8 cellular contexts compared by ENCODE assay signal in genomic region chr7:44748948-44749731, GRCh38. TPM values are rescaled to one million over a fixed set of nuclear protein-coding genes. Genes with fewer than 3 reads are reported as not detected.
DNase-seq lines count a peak whose midpoint lies in the region; ATAC-seq and TF ChIP-seq lines count a peak whose summit lies in the region.

No MANE protein-coding gene starts in this region.

- peak overlapping the region; percentile 32 for H3K27ac Mint-ChIP-seq in activated naive CD4-positive, alpha-beta T cell treated with anti-CD3 and anti-CD28 coated beads, Interleukin-2, amount 50 U/mL, for 24 hours
- no peak overlapping the region for H3K27ac Mint-ChIP-seq in neural crest cell (ENCODE audit: unreplicated experiment)

- H3K4me3 ChIP-seq in OCI-LY7 (ENCODE audit: low read depth, low read length, poor library complexity, severe bottlenecking) = peak overlapping the region; percentile 94

- H3K4me3 Mint-ChIP-seq in activated naive CD4-positive, alpha-beta T cell treated with anti-CD3 and anti-CD28 coated beads, Interleukin-2, amount 50 U/mL, for 24 hours = peak overlapping the region; percentile 89
- H3K4me3 Mint-ChIP-seq in neural crest cell = peak overlapping the region; percentile 87

- H3K36me3 ChIP-seq in OCI-LY7 (ENCODE audit: insufficient read depth, low read length) = peaks cover 3% of the 10 kb centered on the region; the same call in 1 of the 2 replicates

- H3K9me3 ChIP-seq in OCI-LY7 (ENCODE audit: low read length) = no peaks in the 10 kb centered on the region

- peak overlapping the region; percentile 10 for H3K27ac ChIP-seq in OCI-LY7 (ENCODE audit: low read depth, low read length, poor library complexity, severe bottlenecking)

- H3K9me3 Mint-ChIP-seq in activated naive CD4-positive, alpha-beta T cell treated with anti-CD3 and anti-CD28 coated beads, Interleukin-2, amount 50 U/mL, for 24 hours = no peaks in the 10 kb centered on the region
- no peaks in the 10 kb centered on the region for H3K9me3 Mint-ChIP-seq in neural crest cell

- peaks cover 15% of the 10 kb centered on the region; the same call in 1 of the 2 replicates for H4K20me1 ChIP-seq in OCI-LY7 (ENCODE audit: insufficient read depth, low read length)

- CTCF ChIA-PET in OCI-LY7 (lab: Charles Lee; ENCODE audit: unreplicated experiment) = no interaction called here

- POLR2A ChIA-PET in OCI-LY7 (lab: Charles Lee) = interaction anchor here (0.9 to 1.8 kb wide), 3 partner anchors 99 to 174 kb away, joined by 3 to 6 read pairs (median 4); partner anchors contain the start of genes H2AZ2 and TMED4

- H3K4me1 Mint-ChIP-seq in activated naive CD4-positive, alpha-beta T cell treated with anti-CD3 and anti-CD28 coated beads, Interleukin-2, amount 50 U/mL, for 24 hours = peaks cover 50% of the 10 kb centered on the region
- peaks cover 37% of the 10 kb centered on the region for H3K4me1 Mint-ChIP-seq in neural crest cell

- no peaks in the 10 kb centered on the region for H3K9me2 ChIP-seq in OCI-LY7 (ENCODE audit: insufficient read depth, low read length)

- peaks cover 5% of the 10 kb centered on the region; the same call in 1 of the 2 replicates for H3K79me2 ChIP-seq in OCI-LY7 (ENCODE audit: insufficient read depth, low read depth, low read length)

- peak overlapping the region; percentile 91 for H3K4me2 ChIP-seq in OCI-LY7 (ENCODE audit: low read length)

- ATAC-seq in HG02642 (IDR thresholded peaks at IDR 0.05; ENCODE audit: poor library complexity, unreplicated experiment) = peak; percentile 23

- intact Hi-C loops in OCI-LY7 (cut with micrococcal nuclease; ENCODE audit: unreplicated experiment) = loop anchor here (1.0 to 2.0 kb wide), 4 partner anchors 47 to 166 kb away; partner anchors contain the start of genes H2AZ2, OGDH, PPIA and TMED4

- BruUV-seq in OCI-LY7 (replicated peaks; lab: Mats Ljungman, UMichigan) = no TSS peak

- no peak for TF ChIP-seq CTCF in OCI-LY7 (conservative IDR thresholded peaks at IDR 0.05; ENCODE audit: low read length)
- TF ChIP-seq CTCF in neural crest cell (conservative IDR thresholded peaks at IDR 0.05) = no peak

- H2AFZ ChIP-seq in OCI-LY7 (ENCODE audit: low read length) = no peak overlapping the region

- H3K36me3 Mint-ChIP-seq in activated naive CD4-positive, alpha-beta T cell treated with anti-CD3 and anti-CD28 coated beads, Interleukin-2, amount 50 U/mL, for 24 hours = peaks cover 7% of the 10 kb centered on the region
- H3K36me3 Mint-ChIP-seq in neural crest cell (ENCODE audit: low read depth) = peaks cover 5% of the 10 kb centered on the region

- no peaks in the 10 kb centered on the region for H3K27me3 Mint-ChIP-seq in activated naive CD4-positive, alpha-beta T cell treated with anti-CD3 and anti-CD28 coated beads, Interleukin-2, amount 50 U/mL, for 24 hours
- H3K27me3 Mint-ChIP-seq in neural crest cell (ENCODE audit: low read depth) = no peaks in the 10 kb centered on the region

- no peak for DNase-seq in activated naive CD4-positive, alpha-beta T cell treated with anti-CD3 and anti-CD28 coated beads, Interleukin-2, amount 50 U/mL, for 16 hours
- DNase-seq in OCI-LY7 (ENCODE audit: low spot score) (peak; percentile 70), ecto neural progenitor cell (ENCODE audit: low spot score) (peak; percentile 60), neural crest cell (ENCODE audit: low read depth, low spot score) (no peak), NCI-H1694 (lab: John Stamatoyannopoulos, UW) (no peak), cerebellar nuclear complex (lab: John Stamatoyannopoulos, UW) (no peak)

- H3K4me1 ChIP-seq in OCI-LY7 (ENCODE audit: insufficient read depth, low read length, poor library complexity, severe bottlenecking) = peaks cover 38% of the 10 kb centered on the region

RNA-seq across cellular contexts. Expression of gene ZMIZ2, which starts 0.5 kb away (rescaled TPM):
- total RNA-seq in OCI-LY7 (2014; rRNA removed; shearing (Covaris generic)) = 17.2 and 18.0 TPM in 2 replicates
- 79.7 and 91.7 TPM in 2 replicates for total RNA-seq in OCI-LY7 (2022)
- 93.9 and 99.5 TPM in 2 replicates for total RNA-seq in neural crest cell

RNA-seq across cellular contexts. Expression of gene PPIA, which starts 47.3 kb away (rescaled TPM):
- total RNA-seq in OCI-LY7 (2014; rRNA removed; shearing (Covaris generic)) = 2,827 and 2,935 TPM in 2 replicates
- total RNA-seq in OCI-LY7 (2022) = 2,267 and 2,573 TPM in 2 replicates
- 2,244 and 2,316 TPM in 2 replicates for total RNA-seq in neural crest cell

Comparison
In these comparisons a context has a peak if more than half of its experiments do, and no peak if none do; other contexts are left out.
1. DNase-seq: peak in OCI-LY7 (single experiment) and ecto neural progenitor cell (single experiment); none in activated naive CD4-positive, alpha-beta T cell treated with anti-CD3 and anti-CD28 coated beads, Interleukin-2, amount 50 U/mL, for 16 hours (single experiment), neural crest cell (single experiment), NCI-H1694 (single experiment) and cerebellar nuclear complex (0 of 2).